8 cellular contexts compared by ENCODE assay signal in the genomic region with DNA sequence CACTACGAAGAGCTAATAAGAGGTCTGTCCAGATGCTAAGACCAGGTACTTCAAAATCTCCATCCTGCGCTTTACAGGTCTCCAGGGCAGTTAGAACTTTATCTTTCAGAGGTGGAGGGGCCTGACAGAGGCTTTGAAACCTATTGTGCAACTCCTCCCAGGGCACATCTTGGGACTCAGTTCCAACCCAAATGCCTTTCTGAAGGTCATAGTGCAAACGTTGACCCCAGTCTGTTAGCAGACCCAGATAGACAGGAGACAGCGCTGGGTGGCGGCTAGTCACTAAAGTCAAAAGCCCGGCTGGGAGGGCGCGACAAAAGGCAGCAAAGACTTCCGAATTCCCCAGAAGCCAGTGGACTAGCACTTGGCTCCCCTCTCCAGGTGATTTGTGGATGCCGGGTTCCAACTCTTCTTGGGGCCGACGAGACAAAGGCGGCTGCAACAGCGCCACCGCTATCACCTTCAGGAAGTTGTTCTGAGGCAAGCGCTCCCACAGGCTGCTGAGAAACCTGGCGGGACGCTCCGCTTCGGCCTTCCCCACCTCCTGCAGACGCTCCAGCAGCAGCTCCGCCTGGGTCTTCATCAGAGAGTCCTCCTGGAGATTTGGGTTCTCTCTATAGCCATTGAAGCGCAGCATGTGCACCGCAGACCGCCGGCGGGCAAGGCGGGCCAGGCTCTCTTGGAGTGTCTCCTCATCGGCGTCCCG. TPM values are rescaled to one million over a fixed set of nuclear protein-coding genes. Genes with fewer than 3 reads are reported as not detected.
DNase-seq lines count a peak whose midpoint lies in the region; ATAC-seq and TF ChIP-seq lines count a peak whose summit lies in the region.

No MANE protein-coding gene starts in this region.

- intact Hi-C loops in dorsolateral prefrontal cortex (cut with DNase I) (loop anchor here (5.0 kb wide), 4 partner anchors 42 to 202 kb away; partner anchors contain the start of genes GAS2 (in 1 of the 2) and SVIP (in 1 of the 2)), lower lobe of right lung (cut with DNase I) (no loop called here)

- H3K27ac ChIP-seq in dorsolateral prefrontal cortex (peak overlapping the region; percentile 24 to 94 (median 83)), lower lobe of right lung (peak overlapping the region; percentile 96)

- peaks cover 18% of the 10 kb centered on the region for H3K4me1 ChIP-seq in lower lobe of right lung

- H3K9me3 ChIP-seq in lower lobe of right lung = no peaks in the 10 kb centered on the region

- DNase-seq in AG09319 (ENCODE audit: extremely low read depth, low read depth) (peak; percentile 15), NCI-H2171 (lab: John Stamatoyannopoulos, UW) (peak; percentile 81), dorsolateral prefrontal cortex (peak; percentile 50 to 81 (median 68)), lower lobe of right lung (peak; percentile 78)
- peak; percentile 31 to 37 for DNase-seq in activated CD4-positive, alpha-beta T cell treated with anti-CD3 and anti-CD28 coated beads for 24 hours (ENCODE audit: low read depth in 2 of 2)
- peak; percentile 38 for DNase-seq in stimulated activated CD8-positive, alpha-beta memory T cell treated with anti-CD3 and anti-CD28 coated beads, Interleukin-12 subunit alpha, Interleukin-12 subunit beta, amount 100 ng/mL, for 1 hour (ENCODE audit: low read depth)

- H3K36me3 ChIP-seq in lower lobe of right lung = no peaks in the 10 kb centered on the region

- H3K27me3 ChIP-seq in dorsolateral prefrontal cortex (no peaks in the 10 kb centered on the region), lower lobe of right lung (ENCODE audit: low read depth) (no peaks in the 10 kb centered on the region)

- TF ChIP-seq CTCF in AG09319 (IDR thresholded peaks at IDR 0.05; ENCODE audit: low read depth, low read length) = peak; percentile 55
- peak in 54 of 56 donors; percentile 15 to 65 (median 49) for TF ChIP-seq CTCF in dorsolateral prefrontal cortex (IDR thresholded peaks at IDR 0.05 in 54 of 56, conservative IDR thresholded peaks at IDR 0.05 in 2 of 56; ENCODE audit: low read depth in 1 of 56, partially characterized antibody in 56 of 56)
- peak; percentile 33 for TF ChIP-seq CTCF in lower lobe of right lung (IDR thresholded peaks at IDR 0.05)

- ATAC-seq in GM18868 (IDR thresholded peaks at IDR 0.05; ENCODE audit: unreplicated experiment) (peak; percentile 55), HG03135 (IDR thresholded peaks at IDR 0.05; ENCODE audit: unreplicated experiment) (peak; percentile 53), lower lobe of right lung (peak; percentile 82 to 86)

- peak overlapping the region; percentile 58 to 98 (median 88) for H3K4me3 ChIP-seq in dorsolateral prefrontal cortex
- peak overlapping the region; percentile 80 for H3K4me3 ChIP-seq in lower lobe of right lung

RNA-seq across cellular contexts. Expression of gene FANCF, which starts 0.7 kb away (rescaled TPM):
- total RNA-seq in dorsolateral prefrontal cortex (1 to 10 TPM; 4.0 to 9.2 (median 6.6) TPM), lower lobe of right lung (8.6 TPM)

RNA-seq across cellular contexts. Expression of gene GAS2, which starts 41.5 kb away (rescaled TPM):
- 10 to 100 TPM; 11.8 to 34.6 (median 23.0) TPM for total RNA-seq in dorsolateral prefrontal cortex
- 2.6 TPM for total RNA-seq in lower lobe of right lung

Comparison
In these comparisons a context has a peak if more than half of its experiments do, and no peak if none do; other contexts are left out.
1. Peak in every context shown above with its lines: DNase-seq, ATAC-seq, H3K4me3 ChIP-seq and H3K27ac ChIP-seq.
2. DNase-seq: peak in every context shown above with its lines; median percentile 81 in NCI-H2171; 78 in lower lobe of right lung; 68 in dorsolateral prefrontal cortex; 38 in stimulated activated CD8-positive, alpha-beta memory T cell treated with anti-CD3 and anti-CD28 coated beads, Interleukin-12 subunit alpha, Interleukin-12 subunit beta, amount 100 ng/mL, for 1 hour; 34 in activated CD4-positive, alpha-beta T cell treated with anti-CD3 and anti-CD28 coated beads for 24 hours; 15 in AG09319.